ENCODE assay signal across 8 cellular contexts in genomic region chr5:113514263-113514590, GRCh38. TPM values are rescaled to one million over a fixed set of nuclear protein-coding genes. Genes with fewer than 3 reads are reported as not detected.
DNase-seq lines count a peak whose midpoint lies in the region; ATAC-seq, FAIRE-seq and TF ChIP-seq lines count a peak whose summit lies in the region.

No MANE protein-coding gene starts in this region.

- peak overlapping the region; percentile 94 for H3K27ac ChIP-seq in BLaER1
- H3K27ac ChIP-seq in suprapubic skin: peak overlapping the region; percentile 91

- H4K20me1 ChIP-seq in BLaER1: 0 out of 2 replicates have a peak, but pooled peaks cover 8% of the 10 kb centered on the region

- H3K27ac Mint-ChIP-seq in activated naive CD4-positive, alpha-beta T cell treated with anti-CD3 and anti-CD28 coated beads, Interleukin-2, amount 50 U/mL, for 72 hours: peak overlapping the region; percentile 93 to 96

- H3K4me3 ChIP-seq in BLaER1: peak overlapping the region; percentile 93
- H3K4me3 ChIP-seq in HFF-Myc (replicated peaks; ENCODE audit: low read depth, low read length): peak overlapping the region; percentile 60
- H3K4me3 ChIP-seq in suprapubic skin: peak overlapping the region; percentile 85

- H3K4me1 ChIP-seq in BLaER1 (peaks cover 23% of the 10 kb centered on the region), suprapubic skin (peaks cover 21% of the 10 kb centered on the region)

- ATAC-seq in activated naive CD4-positive, alpha-beta T cell treated with anti-CD3 and anti-CD28 coated beads, Interleukin-2, amount 50 U/mL, for 72 hours: no peak
- no peak for ATAC-seq in HG02973 (IDR thresholded peaks at IDR 0.05; ENCODE audit: unreplicated experiment)

- WGBS in suprapubic skin: 3% methylated on average over 10 of the region's 10 CpGs

- H3K4me2 ChIP-seq in BLaER1: peak overlapping the region; percentile 95

- TF ChIP-seq POLR2A in suprapubic skin (IDR thresholded peaks at IDR 0.05): no peak

- H3K36me3 ChIP-seq in BLaER1 (peaks cover 24% of the 10 kb centered on the region; the same call in 1 of the 2 replicates), suprapubic skin (peaks cover 7% of the 10 kb centered on the region)

- no peaks in the 10 kb centered on the region for H3K27me3 ChIP-seq in BLaER1
- H3K27me3 ChIP-seq in suprapubic skin: no peaks in the 10 kb centered on the region

- TF ChIP-seq CTCF in HFF-Myc (IDR thresholded peaks at IDR 0.05; ENCODE audit: low read depth, low read length, missing control alignments) (no peak), suprapubic skin (IDR thresholded peaks at IDR 0.05) (no peak)

- H3K36me3 Mint-ChIP-seq in activated naive CD4-positive, alpha-beta T cell treated with anti-CD3 and anti-CD28 coated beads, Interleukin-2, amount 50 U/mL, for 72 hours: peaks cover 10 to 28% of the 10 kb centered on the region in 2 donors

- no peaks in the 10 kb centered on the region for H3K9me3 ChIP-seq in BLaER1
- H3K9me3 ChIP-seq in suprapubic skin: no peaks in the 10 kb centered on the region

- no peak for FAIRE-seq in urothelium cell line (lab: Jason Lieb, UNC)

- peak overlapping the region; percentile 97 for H3K9ac ChIP-seq in BLaER1

- TF ChIP-seq EP300 in suprapubic skin (IDR thresholded peaks at IDR 0.05): no peak

- H3K9me3 Mint-ChIP-seq in activated naive CD4-positive, alpha-beta T cell treated with anti-CD3 and anti-CD28 coated beads, Interleukin-2, amount 50 U/mL, for 72 hours: no peaks in the 10 kb centered on the region

- DNase-seq in HFF-Myc (ENCODE audit: extremely low read depth, low read depth) (no peak), islet precursor cell (peak; percentile 64), suprapubic skin (ENCODE audit: low spot score in 2 of 2) (no peak), kidney tubule cell (ENCODE audit: low spot score) (no peak), urothelium cell line (ENCODE audit: low spot score) (no peak)
- DNase-seq in activated naive CD4-positive, alpha-beta T cell treated with anti-CD3 and anti-CD28 coated beads, Interleukin-2, amount 50 U/mL, for 72 hours (ENCODE audit: low spot score in 2 of 2): no peak

RNA-seq across cellular contexts. Expression of gene YTHDC2, which starts 0.7 kb away (rescaled TPM):
- total RNA-seq in activated naive CD4-positive, alpha-beta T cell treated with anti-CD3 and anti-CD28 coated beads, Interleukin-2, amount 50 U/mL, for 72 hours: 10 to 100 TPM; 22.2 to 29.7 TPM
- total RNA-seq in suprapubic skin: 10 to 100 TPM; 13.4 to 61.7 (median 17.8) TPM

RNA-seq across cellular contexts. Expression of gene MCC, which starts 26.0 kb away (rescaled TPM):
- total RNA-seq in activated naive CD4-positive, alpha-beta T cell treated with anti-CD3 and anti-CD28 coated beads, Interleukin-2, amount 50 U/mL, for 72 hours: 1 to 10 TPM in 1 of 2 donors, under 1 TPM in 1; 0.89 to 3.3 TPM
- 100 to 1,000 TPM in 1 of 4 donors, 10 to 100 TPM in 3; 67.7 to 105 (median 86.6) TPM for total RNA-seq in suprapubic skin

Comparison
In these comparisons a context has a peak if more than half of its experiments do, and no peak if none do; other contexts are left out.
1. RNA of gene MCC, which starts 26.0 kb away (total RNA-seq): 67.7 to 105 TPM in suprapubic skin; 0.89 to 3.3 TPM in activated naive CD4-positive, alpha-beta T cell treated with anti-CD3 and anti-CD28 coated beads, Interleukin-2, amount 50 U/mL, for 72 hours; every median in the first group is over 10 times any median in the second.
2. Peak in every context shown above with its lines, with median percentiles within 50 percentile points of each other: H3K4me3 ChIP-seq.